ENCODE assay signal across 8 cellular contexts in the genomic region with DNA sequence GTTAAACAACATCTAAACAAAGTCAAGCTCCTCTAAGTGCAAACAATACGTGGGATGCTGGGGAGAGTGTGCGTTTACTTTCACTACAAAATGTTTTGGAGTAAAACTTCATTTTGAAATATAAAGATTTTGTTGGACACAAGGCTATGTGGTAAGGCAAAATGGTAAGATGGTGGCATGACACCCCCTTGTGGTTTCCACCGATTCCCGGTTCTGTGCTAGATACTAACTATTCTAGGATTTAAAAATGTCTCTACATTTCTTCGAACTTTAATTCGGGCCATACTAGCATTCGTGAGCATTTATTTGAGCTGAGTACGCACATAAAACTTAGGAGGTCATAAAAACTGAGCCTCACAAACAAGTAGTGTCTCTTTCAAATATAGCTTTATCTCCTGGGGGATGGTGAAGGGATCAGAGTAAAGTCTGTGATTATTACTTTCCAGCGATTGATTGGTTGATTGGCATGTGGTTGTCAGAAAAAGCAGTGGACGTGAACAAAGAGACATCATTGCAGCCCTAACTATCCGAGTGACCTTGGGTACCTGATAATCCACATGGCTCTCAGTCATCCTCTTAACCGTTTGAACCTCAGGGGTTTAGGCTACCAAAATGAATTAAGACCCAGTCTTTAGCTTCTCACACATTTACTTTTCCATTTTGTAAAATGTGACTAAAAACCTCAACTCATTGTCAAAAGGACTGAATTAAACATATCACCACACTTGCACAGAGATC.
DNase-seq lines count a peak whose midpoint lies in the region; ATAC-seq and TF ChIP-seq lines count a peak whose summit lies in the region.

No MANE protein-coding gene starts in this region.

- H3K4me1 Mint-ChIP-seq in stimulated activated naive B cell treated with anti-CD40 and anti-IgM and Interleukin-4, amounts not matched to agents 10 μg/mL and 1 μg/mL and 100 μg/mL, for 72 hours = peaks cover 17 to 35% of the 10 kb centered on the region in 2 donors

- H3K9me3 Mint-ChIP-seq in stimulated activated naive B cell treated with anti-CD40 and anti-IgM and Interleukin-4, amounts not matched to agents 10 μg/mL and 1 μg/mL and 100 μg/mL, for 72 hours = no peaks in the 10 kb centered on the region

- H3K27me3 Mint-ChIP-seq in stimulated activated naive B cell treated with anti-CD40 and anti-IgM and Interleukin-4, amounts not matched to agents 10 μg/mL and 1 μg/mL and 100 μg/mL, for 72 hours = no peaks in the 10 kb centered on the region

- peak overlapping the region; percentile 93 for H3K27ac Mint-ChIP-seq in stimulated activated naive B cell treated with anti-CD40 and anti-IgM and Interleukin-4, amounts not matched to agents 10 μg/mL and 1 μg/mL and 100 μg/mL, for 72 hours

- TF ChIP-seq CTCF in AG10803 (conservative IDR thresholded peaks at IDR 0.05; ENCODE audit: low read length) (peak; percentile 72), GM12864 (IDR thresholded peaks at IDR 0.05; ENCODE audit: low read depth, low read length, missing control alignments) (peak; percentile 25)

- DNase-seq in AG10803 (ENCODE audit: low read depth) (peak; percentile 52), GM12864 (ENCODE audit: low read depth) (no peak), NCI-H345 treated with DMSO at 0.1 percent for 48 hours (lab: John Stamatoyannopoulos, UW; ENCODE audit: unreplicated experiment) (peak; percentile 11), amniotic epithelial cell (ENCODE audit: low read depth) (peak; percentile 45), iPS-NIHi7 (ENCODE audit: extremely low spot score) (peak; percentile 48), GM19240 (ENCODE audit: insufficient read length, low spot score) (no peak)
- DNase-seq in stimulated activated naive B cell treated with anti-CD40 and anti-IgM and Interleukin-4, amounts not matched to agents 10 μg/mL and 1 μg/mL and 100 μg/mL, for 72 hours = no peak

- H3K4me3 Mint-ChIP-seq in stimulated activated naive B cell treated with anti-CD40 and anti-IgM and Interleukin-4, amounts not matched to agents 10 μg/mL and 1 μg/mL and 100 μg/mL, for 72 hours = peak overlapping the region; percentile 88 to 89

- H3K36me3 Mint-ChIP-seq in stimulated activated naive B cell treated with anti-CD40 and anti-IgM and Interleukin-4, amounts not matched to agents 10 μg/mL and 1 μg/mL and 100 μg/mL, for 72 hours = peaks cover 0 to 4% of the 10 kb centered on the region in 2 donors

- H3K4me3 ChIP-seq in AG10803 (ENCODE audit: low read length) (peak overlapping the region; percentile 91), GM12864 (ENCODE audit: low read depth, low read length) (peak overlapping the region; percentile 98)

- no peak for ATAC-seq in stimulated activated naive B cell treated with anti-CD40 and anti-IgM and Interleukin-4, amounts not matched to agents 10 μg/mL and 1 μg/mL and 100 μg/mL, for 72 hours (replicated peaks)
- no peak for ATAC-seq in GM18519 (IDR thresholded peaks at IDR 0.05; ENCODE audit: low FRiP score, unreplicated experiment)

Comparison
In these comparisons a context has a peak if more than half of its experiments do, and no peak if none do; other contexts are left out.
1. DNase-seq: peak in AG10803 (single experiment), NCI-H345 treated with DMSO at 0.1 percent for 48 hours (single experiment), amniotic epithelial cell (single experiment) and iPS-NIHi7 (single experiment); none in GM12864 (single experiment), stimulated activated naive B cell treated with anti-CD40 and anti-IgM and Interleukin-4, amounts not matched to agents 10 μg/mL and 1 μg/mL and 100 μg/mL, for 72 hours (single experiment) and GM19240 (single experiment).